Comparison of ENCODE assay signal across 26 cellular contexts in the genomic region with DNA sequence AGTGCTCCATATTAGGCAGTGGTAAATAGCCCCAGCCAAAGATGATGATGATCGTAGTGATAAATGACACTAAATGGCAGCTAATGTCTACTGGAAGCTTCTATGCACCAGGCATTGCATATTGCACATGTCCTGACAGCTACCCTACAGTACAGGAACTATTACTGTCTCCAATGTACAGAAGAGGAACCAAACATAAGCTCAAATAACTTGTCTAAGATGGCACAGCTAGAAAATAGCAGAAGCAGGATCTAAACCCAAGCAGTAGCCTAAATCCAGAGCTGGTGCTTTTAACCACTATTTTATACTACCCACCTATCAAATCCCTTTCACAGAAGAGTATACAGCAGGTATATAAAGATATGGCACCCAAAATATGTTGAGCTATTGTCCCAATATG. TPM values are rescaled to one million over a fixed set of nuclear protein-coding genes. Genes with fewer than 3 reads are reported as not detected.
DNase-seq lines count a peak whose midpoint lies in the region; ATAC-seq and TF ChIP-seq lines count a peak whose summit lies in the region.
"Had no signal": no experiment of that assay in that cellular context is flagged by ENCODE, and none has a peak within 500 bp of the region (broad histone marks: within the 10 kb centered on the region; RNA-seq: fewer than 3 reads in every experiment).

No MANE protein-coding gene starts in this region.

- peaks cover 27% of the 10 kb centered on the region for H3K4me1 ChIP-seq in OCI-LY3 (ENCODE audit: low read length)
- H3K4me1 ChIP-seq: BLaER1, gastroesophageal sphincter, lower lobe of right lung, tibial nerve had no signal

- no peaks in the 10 kb centered on the region for H3K9me3 Mint-ChIP-seq in central memory CD8-positive, alpha-beta T cell
- H3K9me3 Mint-ChIP-seq: activated naive CD4-positive, alpha-beta T cell treated with anti-CD3 and anti-CD28 coated beads, Interleukin-2, amount 50 U/mL, for 24 hours; H9; nephron had no signal

- H3K27me3 ChIP-seq in OCI-LY3 (ENCODE audit: low read depth, low read length), result no peaks in the 10 kb centered on the region
- H3K27me3 ChIP-seq: BLaER1, brain microvascular endothelial cell, gastroesophageal sphincter, hepatocyte, ovary, tibial nerve had no signal

- H3K27ac Mint-ChIP-seq in central memory CD8-positive, alpha-beta T cell (ENCODE audit: low read depth), result peak overlapping the region; percentile 35
- H3K27ac Mint-ChIP-seq: activated naive CD4-positive, alpha-beta T cell treated with anti-CD3 and anti-CD28 coated beads, Interleukin-2, amount 50 U/mL, for 24 hours; H9; nephron had no signal

- no peak overlapping the region for H3K4me2 ChIP-seq in OCI-LY3 (ENCODE audit: low read length)
- H3K4me2 ChIP-seq: BLaER1, hepatocyte, SK-N-SH had no signal

- no peaks in the 10 kb centered on the region for H3K27me3 Mint-ChIP-seq in central memory CD8-positive, alpha-beta T cell

- H2AFZ ChIP-seq in OCI-LY3 (ENCODE audit: low read depth, low read length), result no peak overlapping the region
- H2AFZ ChIP-seq: hepatocyte had no signal

- no peak for TF ChIP-seq CTCF in OCI-LY3 (IDR thresholded peaks at IDR 0.05; ENCODE audit: low read depth, low read length)

- no peak overlapping the region for H3K4me3 Mint-ChIP-seq in central memory CD8-positive, alpha-beta T cell
- H3K4me3 Mint-ChIP-seq: activated naive CD4-positive, alpha-beta T cell treated with anti-CD3 and anti-CD28 coated beads, Interleukin-2, amount 50 U/mL, for 24 hours; H9; nephron had no signal

- no peak overlapping the region for H3K4me3 ChIP-seq in OCI-LY3 (ENCODE audit: low read length)
- H3K4me3 ChIP-seq: BLaER1, gastroesophageal sphincter, hepatocyte, lower lobe of right lung, ovary, tibial nerve had no signal

- H3K27ac ChIP-seq in OCI-LY3 (ENCODE audit: low read length), result peak overlapping the region; percentile 15; the same call in 1 of the 2 replicates
- H3K27ac ChIP-seq: BLaER1, brain microvascular endothelial cell, gastroesophageal sphincter, hepatocyte, lower lobe of right lung, ovary, tibial nerve had no signal

- ATAC-seq in central memory CD8-positive, alpha-beta T cell (replicated peaks; ENCODE audit: extremely low read depth, poor library complexity, severe bottlenecking), result no peak
- ATAC-seq: gastroesophageal sphincter, HepG2, lower lobe of right lung had no signal

- no peak overlapping the region for H3K9ac ChIP-seq in OCI-LY3 (ENCODE audit: low read length)
- H3K9ac ChIP-seq: BLaER1, SK-N-SH had no signal

- H3K4me1 Mint-ChIP-seq in central memory CD8-positive, alpha-beta T cell, result peaks cover 22% of the 10 kb centered on the region
- H3K4me1 Mint-ChIP-seq: H9, nephron had no signal

- H3K9me3 ChIP-seq in OCI-LY3 (ENCODE audit: insufficient read depth, low read length), result no peaks in the 10 kb centered on the region
- H3K9me3 ChIP-seq: BLaER1, gastroesophageal sphincter, lower lobe of right lung, ovary, SK-N-SH, tibial nerve had no signal

- H4K20me1 ChIP-seq in OCI-LY3 (ENCODE audit: insufficient read depth, low read length), result no peaks in the 10 kb centered on the region
- H4K20me1 ChIP-seq: BLaER1 had no signal

- intact Hi-C loops in head of caudate nucleus (cut with DNase I), result no loop called here

- H3K36me3 Mint-ChIP-seq in central memory CD8-positive, alpha-beta T cell (ENCODE audit: insufficient read depth), result no peaks in the 10 kb centered on the region

- no peaks in the 10 kb centered on the region for H3K36me3 ChIP-seq in OCI-LY3 (replicated peaks; ENCODE audit: low read depth, low read length)
- H3K36me3 ChIP-seq: BLaER1, brain microvascular endothelial cell, gastroesophageal sphincter, lower lobe of right lung, ovary, tibial nerve had no signal

- DNase-seq in GDM1 (lab: John Stamatoyannopoulos, UW) (peak; percentile 20), KBM-7 (peak; percentile 28), AG20443 (ENCODE audit: low spot score) (no peak), head of caudate nucleus (no peak), mesenteric fat pad (ENCODE audit: low spot score) (no peak)
- no peak for DNase-seq in central memory CD8-positive, alpha-beta T cell (ENCODE audit: low spot score in 2 of 2)
- DNase-seq: activated CD4-positive, alpha-beta T cell treated with anti-CD3 and anti-CD28 coated beads for 48 hours; amygdala; brain microvascular endothelial cell; H9; lower lobe of right lung; NCI-H146; NCI-H345; NCI-H69; ovary; SK-N-SH; stimulated activated CD4-positive, alpha-beta T cell treated with anti-CD3 and anti-CD28 coated beads, Interleukin-15, amount 100 ng/mL, for 24 hours; stimulated activated CD4-positive, alpha-beta T cell treated with anti-CD3 and anti-CD28 coated beads, Interleukin-4, amount 100 ng/mL, for 4 hours had no signal

- H3K79me2 ChIP-seq in OCI-LY3 (ENCODE audit: low read length), result no peaks in the 10 kb centered on the region
- H3K79me2 ChIP-seq: hepatocyte had no signal

- in situ Hi-C loops in KBM-7 (cut with MboI; ENCODE audit: low pct_unique_long_range_greater_than_20kb, low sequenced_read_pairs), result no loop called here

RNA-seq across cellular contexts. Expression of gene ESR2, which starts 28.9 kb away (rescaled TPM):
- total RNA-seq in mesenteric fat pad, result 0.32 TPM

Comparison
In these comparisons a context has a peak if more than half of its experiments do, and no peak if none do; other contexts are left out.
1. DNase-seq: peak in GDM1 (single experiment) and KBM-7 (single experiment); none in central memory CD8-positive, alpha-beta T cell (0 of 2), AG20443 (single experiment), head of caudate nucleus (0 of 42) and mesenteric fat pad (single experiment).